Comparison of ENCODE assay signal across 29 cellular contexts in the genomic region with DNA sequence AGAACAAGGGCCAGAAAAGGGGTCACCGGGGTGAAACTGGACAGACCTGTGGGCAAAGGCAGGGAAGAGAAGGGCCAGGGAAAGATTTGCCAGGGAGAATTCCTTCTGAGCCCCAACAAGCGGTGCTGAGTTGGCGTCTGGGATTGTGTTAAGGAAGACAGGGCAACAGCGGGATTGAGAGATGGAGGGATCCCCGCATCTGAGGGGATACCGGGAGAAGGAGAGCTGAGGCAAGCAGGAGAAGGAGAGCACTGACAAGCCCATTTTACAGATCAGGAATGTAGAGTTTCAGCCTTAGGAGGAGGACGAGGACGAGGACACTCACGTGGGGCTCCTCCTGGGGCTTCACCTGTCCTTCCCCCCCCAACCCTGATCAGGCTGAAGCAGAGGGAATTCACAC. TPM values are rescaled to one million over a fixed set of nuclear protein-coding genes. Genes with fewer than 3 reads are reported as not detected.
DNase-seq lines count a peak whose midpoint lies in the region; ATAC-seq and TF ChIP-seq lines count a peak whose summit lies in the region.
"Had no signal": no experiment of that assay in that cellular context is flagged by ENCODE, and none has a peak within 500 bp of the region (broad histone marks: within the 10 kb centered on the region; RNA-seq: fewer than 3 reads in every experiment).

No MANE protein-coding gene starts in this region.

- H3K27ac ChIP-seq in osteoblast (ENCODE audit: low read depth, low read length), result no peak overlapping the region

- no peaks in the 10 kb centered on the region for H4K20me1 ChIP-seq in osteoblast (ENCODE audit: insufficient read depth, low read length)

- no peak for TF ChIP-seq CTCF in glutamatergic neuron (IDR thresholded peaks at IDR 0.05; ENCODE audit: partially characterized antibody, unreplicated experiment)
- TF ChIP-seq CTCF in osteoblast (IDR thresholded peaks at IDR 0.05; ENCODE audit: extremely low read depth, low read depth, low read length), result no peak

- peaks cover 3% of the 10 kb centered on the region for H3K79me2 ChIP-seq in osteoblast (ENCODE audit: insufficient read depth, low read length)
- H3K79me2 ChIP-seq: hepatocyte had no signal

- no peak overlapping the region for H2AFZ ChIP-seq in osteoblast (ENCODE audit: low read length)

- H3K4me1 ChIP-seq in osteoblast (ENCODE audit: insufficient read depth, low read length), result peaks cover 53% of the 10 kb centered on the region

- no peaks in the 10 kb centered on the region for H3K27me3 ChIP-seq in osteoblast (ENCODE audit: insufficient read depth, low read length)
- H3K27me3 ChIP-seq: ascending aorta had no signal

- H3K4me2 ChIP-seq in osteoblast (ENCODE audit: insufficient read depth, low read length), result no peak overlapping the region

- CTCF ChIA-PET in activated naive CD4-positive, alpha-beta T cell treated with anti-CD3 and anti-CD28 coated beads, Interleukin-2, amount 10 ng/mL, durations not matched to agents 7 days and 5 days (lab: Charles Lee), result no interaction called here

- no peaks in the 10 kb centered on the region for H3K4me1 Mint-ChIP-seq in activated naive CD4-positive, alpha-beta T cell treated with anti-CD3 and anti-CD28 coated beads, Interleukin-2, amount 10 ng/mL, durations not matched to agents 7 days and 5 days
- peaks cover 0 to 10% (median 7%) of the 10 kb centered on the region in 3 donors for H3K4me1 Mint-ChIP-seq in IgD-negative memory B cell
- peaks cover 8% of the 10 kb centered on the region for H3K4me1 Mint-ChIP-seq in glutamatergic neuron (ENCODE audit: low read depth, unreplicated experiment)
- H3K4me1 Mint-ChIP-seq: immature natural killer cell had no signal

- H3K36me3 Mint-ChIP-seq in activated naive CD4-positive, alpha-beta T cell treated with anti-CD3 and anti-CD28 coated beads, Interleukin-2, amount 10 ng/mL, durations not matched to agents 7 days and 5 days, result no peaks in the 10 kb centered on the region
- no peaks in the 10 kb centered on the region for H3K36me3 Mint-ChIP-seq in IgD-negative memory B cell
- H3K36me3 Mint-ChIP-seq in glutamatergic neuron (ENCODE audit: unreplicated experiment), result no peaks in the 10 kb centered on the region
- H3K36me3 Mint-ChIP-seq: activated CD4-positive, alpha-beta memory T cell treated with anti-CD3 and anti-CD28 coated beads for 36 hours; activated naive CD4-positive, alpha-beta T cell treated with anti-CD3 and anti-CD28 coated beads, Interleukin-2, amount 50 U/mL, for 72 hours; CD4-positive, alpha-beta memory T cell; immature natural killer cell; memory B cell had no signal

- DNase-seq in activated naive CD4-positive, alpha-beta T cell treated with anti-CD3 and anti-CD28 coated beads, Interleukin-2, amount 10 ng/mL, durations not matched to agents 7 days and 5 days, result peak; percentile 15
- DNase-seq in activated naive CD4-positive, alpha-beta T cell (lab: John Stamatoyannopoulos, UW), result no peak
- DNase-seq in glutamatergic neuron (no peak), osteoblast (ENCODE audit: insufficient read length, low spot score, missing footprints) (peak; percentile 54), retina (no peak), NCI-H345 treated with DMSO at 0.1 percent for 48 hours (lab: John Stamatoyannopoulos, UW; ENCODE audit: unreplicated experiment) (no peak)
- DNase-seq: activated CD4-positive, alpha-beta memory T cell treated with anti-CD3 and anti-CD28 coated beads for 36 hours; activated CD4-positive, CD25-positive, alpha-beta regulatory T cell treated with anti-CD3 and anti-CD28 coated beads, Interleukin-2, amount 50 U/mL, for 72 hours; activated CD8-positive, alpha-beta memory T cell treated with anti-CD3 and anti-CD28 coated beads, Interleukin-2, amount 50 U/mL, for 48 hours; CD4-positive, alpha-beta memory T cell; central memory CD4-positive, alpha-beta T cell; DMS 273 treated with DMSO at 0.1 percent for 48 hours; esophagus squamous epithelium; foreskin melanocyte; immature natural killer cell; NCI-H1092; NCI-H187 treated with DMSO at 0.1 percent for 48 hours; NCI-H526 treated with DMSO at 0.1 percent for 48 hours; small intestine had no signal

- peaks cover 99% of the 10 kb centered on the region for H3K27me3 Mint-ChIP-seq in activated naive CD4-positive, alpha-beta T cell treated with anti-CD3 and anti-CD28 coated beads, Interleukin-2, amount 10 ng/mL, durations not matched to agents 7 days and 5 days
- peaks cover 53% of the 10 kb centered on the region for H3K27me3 Mint-ChIP-seq in IgD-negative memory B cell
- peaks cover 31% of the 10 kb centered on the region for H3K27me3 Mint-ChIP-seq in glutamatergic neuron (ENCODE audit: unreplicated experiment)

- H3K27ac Mint-ChIP-seq in activated naive CD4-positive, alpha-beta T cell treated with anti-CD3 and anti-CD28 coated beads, Interleukin-2, amount 10 ng/mL, durations not matched to agents 7 days and 5 days, result no peak overlapping the region
- H3K27ac Mint-ChIP-seq in IgD-negative memory B cell, result no peak overlapping the region
- H3K27ac Mint-ChIP-seq in glutamatergic neuron (ENCODE audit: unreplicated experiment), result peak overlapping the region; percentile 45
- H3K27ac Mint-ChIP-seq: activated CD4-positive, alpha-beta memory T cell treated with anti-CD3 and anti-CD28 coated beads for 36 hours; activated naive CD4-positive, alpha-beta T cell treated with anti-CD3 and anti-CD28 coated beads, Interleukin-2, amount 50 U/mL, for 72 hours; CD4-positive, alpha-beta memory T cell; memory B cell; stimulated activated naive CD8-positive, alpha-beta T cell treated with anti-CD3 and anti-CD28 coated beads, Interleukin-15, Interleukin-2, amounts not matched to agents 100 ng/mL and 50 ng/mL, for 24 hours had no signal

- H3K4me3 Mint-ChIP-seq in activated naive CD4-positive, alpha-beta T cell treated with anti-CD3 and anti-CD28 coated beads, Interleukin-2, amount 10 ng/mL, durations not matched to agents 7 days and 5 days, result no peak overlapping the region
- H3K4me3 Mint-ChIP-seq in IgD-negative memory B cell (peak overlapping the region in 3 of 4 donors; percentile 16 to 77 (median 72)), glutamatergic neuron (ENCODE audit: unreplicated experiment) (peak overlapping the region; percentile 30)
- H3K4me3 Mint-ChIP-seq: activated CD4-positive, alpha-beta memory T cell treated with anti-CD3 and anti-CD28 coated beads for 36 hours; memory B cell; stimulated activated naive CD8-positive, alpha-beta T cell treated with anti-CD3 and anti-CD28 coated beads, Interleukin-15, Interleukin-2, amounts not matched to agents 100 ng/mL and 50 ng/mL, for 24 hours had no signal

- H3K36me3 ChIP-seq in osteoblast (ENCODE audit: insufficient read depth, low read length), result no peaks in the 10 kb centered on the region
- H3K36me3 ChIP-seq: ascending aorta, esophagus squamous epithelium, thoracic aorta had no signal

- no peaks in the 10 kb centered on the region for H3K9me3 Mint-ChIP-seq in activated naive CD4-positive, alpha-beta T cell treated with anti-CD3 and anti-CD28 coated beads, Interleukin-2, amount 10 ng/mL, durations not matched to agents 7 days and 5 days
- H3K9me3 Mint-ChIP-seq in IgD-negative memory B cell (no peaks in the 10 kb centered on the region), glutamatergic neuron (ENCODE audit: unreplicated experiment) (peaks cover 4% of the 10 kb centered on the region)
- H3K9me3 Mint-ChIP-seq: activated CD4-positive, alpha-beta memory T cell treated with anti-CD3 and anti-CD28 coated beads for 36 hours; activated naive CD4-positive, alpha-beta T cell treated with anti-CD3 and anti-CD28 coated beads, Interleukin-2, amount 50 U/mL, for 72 hours; memory B cell; stimulated activated naive CD8-positive, alpha-beta T cell treated with anti-CD3 and anti-CD28 coated beads, Interleukin-15, Interleukin-2, amounts not matched to agents 100 ng/mL and 50 ng/mL, for 24 hours had no signal

- no peak for ATAC-seq in HG03469 (IDR thresholded peaks at IDR 0.05; ENCODE audit: unreplicated experiment)
- ATAC-seq: activated naive CD4-positive, alpha-beta T cell treated with anti-CD3 and anti-CD28 coated beads, Interleukin-2, amount 50 U/mL, for 72 hours had no signal

- no peak overlapping the region for H3K4me3 ChIP-seq in osteoblast (ENCODE audit: insufficient read depth, low read length)

- no peaks in the 10 kb centered on the region for H3K9me3 ChIP-seq in osteoblast (ENCODE audit: low read depth, low read length)
- H3K9me3 ChIP-seq: ascending aorta, esophagus squamous epithelium, thoracic aorta had no signal

RNA-seq across cellular contexts. Expression of a gene that starts 1.0 kb away (rescaled TPM):
- polyA plus RNA-seq in IgD-negative memory B cell, result 0.91 TPM
- total RNA-seq in glutamatergic neuron (ENCODE audit: unreplicated experiment) (not detected), osteoblast (12.4 and 28.6 TPM in 2 replicates)
- total RNA-seq: activated CD4-positive, alpha-beta memory T cell treated with anti-CD3 and anti-CD28 coated beads for 36 hours; activated naive CD4-positive, alpha-beta T cell treated with anti-CD3 and anti-CD28 coated beads, Interleukin-2, amount 50 U/mL, for 72 hours; SK-MEL-5; T-helper 1 cell treated with Interleukin-12 subunit alpha and Interleukin-12 subunit beta and Interleukin-4 antibody, amounts not matched to agents 30 ng/mL and 1 ng/mL, for 36 hours had no signal
- polyA plus RNA-seq: CD4-positive, alpha-beta memory T cell had no signal

Comparison
In these comparisons a context has a peak if more than half of its experiments do, and no peak if none do; other contexts are left out.
1. DNase-seq: peak in activated naive CD4-positive, alpha-beta T cell treated with anti-CD3 and anti-CD28 coated beads, Interleukin-2, amount 10 ng/mL, durations not matched to agents 7 days and 5 days (single experiment) and osteoblast (single experiment); none in activated naive CD4-positive, alpha-beta T cell (0 of 4), glutamatergic neuron (single experiment), retina (single experiment) and NCI-H345 treated with DMSO at 0.1 percent for 48 hours (single experiment).
2. RNA of a gene that starts 1.0 kb away (total RNA-seq): 12.4 to 28.6 TPM in osteoblast; not detected in glutamatergic neuron (single experiment); every median in the first group is over 10 times any median in the second.